ENCODE assay signal across 1 cellular context in the genomic region with DNA sequence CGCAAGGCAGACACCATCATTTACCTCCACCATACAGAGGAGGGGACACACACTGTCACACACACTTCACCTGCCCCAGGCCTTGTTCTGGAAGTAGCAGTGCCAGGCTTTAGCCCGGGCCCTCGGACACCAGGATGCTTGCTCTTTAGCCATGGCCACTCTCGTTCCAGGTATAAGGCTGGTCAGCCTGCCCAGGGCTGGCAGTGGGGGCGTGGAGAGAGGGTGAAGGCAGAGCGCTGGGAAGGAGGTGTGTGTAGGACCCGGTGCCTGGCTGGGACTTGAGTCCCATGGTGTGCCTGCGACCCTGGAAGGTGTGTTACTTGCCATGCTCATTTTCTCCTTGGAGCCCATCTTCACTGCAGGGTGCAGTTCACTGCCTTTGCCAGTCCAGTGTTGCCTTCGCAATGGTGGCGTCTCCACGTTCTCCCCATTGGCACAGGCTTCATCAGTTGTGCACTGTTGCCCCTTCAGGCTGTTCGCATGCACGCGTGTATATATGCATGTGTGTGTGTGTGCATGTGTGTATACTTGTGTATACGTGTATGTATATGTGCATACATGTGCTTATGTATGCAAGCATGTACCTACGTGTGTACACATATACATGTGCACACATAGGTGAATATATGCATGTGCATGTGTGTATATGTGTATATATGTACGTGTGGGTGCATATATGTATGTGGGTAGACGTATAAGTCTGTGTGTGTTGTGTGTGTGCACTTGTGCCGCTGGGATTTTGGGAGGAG.
TF ChIP-seq lines count a peak whose summit lies in the region.

No MANE protein-coding gene starts in this region.

TF ChIP-seq in H1, 55 proteins besides CTCF, POLR2A, EP300 and RAD21:
- no peak for TF ChIP-seq CBX8 (IDR thresholded peaks at IDR 0.05; ENCODE audit: borderline replicate concordance, low read depth, low read length)
- TF ChIP-seq NRF1 (IDR thresholded peaks at IDR 0.05; ENCODE audit: low read depth, low read length): no peak
- TF ChIP-seq BRCA1 (IDR thresholded peaks at IDR 0.05; ENCODE audit: low read depth, low read length): no peak
- no peak for TF ChIP-seq CTBP2 (IDR thresholded peaks at IDR 0.05; ENCODE audit: borderline replicate concordance, insufficient read depth, insufficient read length, low read length)
- no peak for TF ChIP-seq HDAC6 (IDR thresholded peaks at IDR 0.05; ENCODE audit: low read depth, low read length)
- TF ChIP-seq POU5F1 (IDR thresholded peaks at IDR 0.05; ENCODE audit: low read depth, low read length): no peak
- TF ChIP-seq YY1 (IDR thresholded peaks at IDR 0.05; ENCODE audit: low read depth, low read length): no peak
- TF ChIP-seq CEBPB (IDR thresholded peaks at IDR 0.05; ENCODE audit: low read depth, low read length): no peak
- TF ChIP-seq ASH2L (IDR thresholded peaks at IDR 0.05; ENCODE audit: low read length): no peak
- no peak for TF ChIP-seq EGR1 (IDR thresholded peaks at IDR 0.05; ENCODE audit: borderline replicate concordance, low read depth, low read length)
- TF ChIP-seq SP2 (IDR thresholded peaks at IDR 0.05; ENCODE audit: low read length): no peak
- TF ChIP-seq SIX5 (IDR thresholded peaks at IDR 0.05; ENCODE audit: low read depth, low read length): no peak
- no peak for TF ChIP-seq SP4 (IDR thresholded peaks at IDR 0.05; ENCODE audit: low read length)
- no peak for TF ChIP-seq EZH2 (IDR thresholded peaks at IDR 0.05; ENCODE audit: low read depth, low read length, severe bottlenecking)
- TF ChIP-seq, protein P1, sequence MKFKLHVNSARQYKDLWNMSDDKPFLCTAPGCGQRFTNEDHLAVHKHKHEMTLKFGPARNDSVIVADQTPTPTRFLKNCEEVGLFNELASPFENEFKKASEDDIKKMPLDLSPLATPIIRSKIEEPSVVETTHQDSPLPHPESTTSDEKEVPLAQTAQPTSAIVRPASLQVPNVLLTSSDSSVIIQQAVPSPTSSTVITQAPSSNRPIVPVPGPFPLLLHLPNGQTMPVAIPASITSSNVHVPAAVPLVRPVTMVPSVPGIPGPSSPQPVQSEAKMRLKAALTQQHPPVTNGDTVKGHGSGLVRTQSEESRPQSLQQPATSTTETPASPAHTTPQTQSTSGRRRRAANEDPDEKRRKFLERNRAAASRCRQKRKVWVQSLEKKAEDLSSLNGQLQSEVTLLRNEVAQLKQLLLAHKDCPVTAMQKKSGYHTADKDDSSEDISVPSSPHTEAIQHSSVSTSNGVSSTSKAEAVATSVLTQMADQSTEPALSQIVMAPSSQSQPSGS (IDR thresholded peaks at IDR 0.05; ENCODE audit: low read length): no peak
- TF ChIP-seq CHD2 (IDR thresholded peaks at IDR 0.05; ENCODE audit: low read length): no peak
- no peak for TF ChIP-seq GTF2F1 (IDR thresholded peaks at IDR 0.05; ENCODE audit: borderline replicate concordance, low read depth, low read length)
